In genomic region chr6:44266347-44266746, GRCh38 we compare ENCODE assay signal across 13 cellular contexts. TPM values are rescaled to one million over a fixed set of nuclear protein-coding genes. Genes with fewer than 3 reads are reported as not detected.
DNase-seq lines count a peak whose midpoint lies in the region; ATAC-seq, FAIRE-seq and TF ChIP-seq lines count a peak whose summit lies in the region.
"Had no signal": no experiment of that assay in that cellular context is flagged by ENCODE, and none has a peak within 500 bp of the region (broad histone marks: within the 10 kb centered on the region; RNA-seq: fewer than 3 reads in every experiment).

No MANE protein-coding gene starts in this region.

- H3K4me3 ChIP-seq in tibial nerve, result no peak overlapping the region

- H3K27ac Mint-ChIP-seq in mesothelial cell of epicardium, result peak overlapping the region; percentile 77

- H3K27me3 ChIP-seq in tibial nerve, result peaks cover 0 to 32% of the 10 kb centered on the region in 2 donors

- ATAC-seq in GM21390 (IDR thresholded peaks at IDR 0.05; ENCODE audit: unreplicated experiment), result peak; percentile 27
- ATAC-seq: esophagus mucosa, HCT116 had no signal

- no peaks in the 10 kb centered on the region for H3K36me3 Mint-ChIP-seq in mesothelial cell of epicardium

- H3K27ac ChIP-seq in tibial nerve, result no peak overlapping the region

- H3K27me3 Mint-ChIP-seq in mesothelial cell of epicardium (ENCODE audit: low read depth), result peaks cover 36% of the 10 kb centered on the region

- no peak for TF ChIP-seq CTCF in GM13977 (IDR thresholded peaks at IDR 0.05; ENCODE audit: extremely low read depth, insufficient read depth, missing control alignments)
- no peak for TF ChIP-seq CTCF in mesothelial cell of epicardium (IDR thresholded peaks at IDR 0.05; ENCODE audit: unreplicated experiment)
- no peak for TF ChIP-seq CTCF in tibial nerve (IDR thresholded peaks at IDR 0.05)

- H3K4me1 Mint-ChIP-seq in mesothelial cell of epicardium, result peaks cover 31% of the 10 kb centered on the region

- H3K36me3 ChIP-seq in tibial nerve, result no peaks in the 10 kb centered on the region

- no peaks in the 10 kb centered on the region for H3K9me3 ChIP-seq in tibial nerve

- no peak for TF ChIP-seq POLR2A in tibial nerve (IDR thresholded peaks at IDR 0.05)

- H3K4me1 ChIP-seq in tibial nerve, result peaks cover 2 to 55% (median 29%) of the 10 kb centered on the region in 4 donors

- FAIRE-seq in RCC 7860 (lab: Jason Lieb, UNC), result no peak
- FAIRE-seq: keratinocyte had no signal

- in situ Hi-C loops in GM13977 (cut with MboI; ENCODE audit: low pct_unique_long_range_greater_than_20kb, low sequenced_read_pairs, unreplicated experiment), result no loop called here

- DNase-seq in GM13977 (ENCODE audit: low spot score) (peak; percentile 84), MV-4-11 (lab: John Stamatoyannopoulos, UW) (peak; percentile 23), mesothelial cell of epicardium (ENCODE audit: low spot score in 2 of 2, unreplicated experiment in 2 of 2) (no peak), RCC 7860 (ENCODE audit: low spot score) (no peak), NCI-H2107 (lab: John Stamatoyannopoulos, UW) (no peak), tibial nerve (ENCODE audit: low spot score in 2 of 2) (no peak)
- DNase-seq in stimulated activated CD4-positive, alpha-beta T cell treated with anti-CD3 and anti-CD28 coated beads, Interleukin-2, amount 100 ng/mL, for 24 hours, result no peak
- DNase-seq: NCI-H748 treated with DMSO at 0.1 percent for 48 hours had no signal

- WGBS in tibial nerve, 2 donors, result 73 to 81% methylated on average over 3 of the region's 3 CpGs

- H3K4me3 Mint-ChIP-seq in mesothelial cell of epicardium, result peak overlapping the region; percentile 57

- H3K9me3 Mint-ChIP-seq in mesothelial cell of epicardium, result no peaks in the 10 kb centered on the region

- TF ChIP-seq EP300 in tibial nerve (IDR thresholded peaks at IDR 0.05), result no peak

RNA-seq across cellular contexts. Expression of gene NFKBIE, which starts 1.0 kb away (rescaled TPM):
- 8.9 to 9.7 TPM (median 9.2 TPM) in 3 replicates for total RNA-seq in mesothelial cell of epicardium
- 10 to 100 TPM; 12.7 to 20.7 (median 16.0) TPM for total RNA-seq in tibial nerve

RNA-seq across cellular contexts. Expression of gene TMEM151B, which starts 3.9 kb away (rescaled TPM):
- total RNA-seq in mesothelial cell of epicardium, result 0.45 to 0.80 TPM (median 0.56 TPM) in 3 replicates
- under 1 TPM in 1 of 4 donors, not detected in 3; 0.42 TPM for total RNA-seq in tibial nerve
- total RNA-seq: esophagus mucosa; T-helper 2 cell treated with Interferon-gamma antibody and Interleukin-4, amounts not matched to agents 100 ng/mL and 5 ng/mL, for 36 hours had no signal

RNA-seq across cellular contexts. Expression of gene SLC35B2, which starts 9.0 kb away (rescaled TPM):
- 33.4 to 38.2 TPM (median 37.1 TPM) in 3 replicates for total RNA-seq in mesothelial cell of epicardium
- 10 to 100 TPM; 28.0 to 34.1 (median 33.1) TPM for total RNA-seq in tibial nerve

RNA-seq across cellular contexts. Expression of gene HSP90AB1, which starts 19.4 kb away (rescaled TPM):
- total RNA-seq in mesothelial cell of epicardium (992 to 1,038 TPM (median 1,015 TPM) in 3 replicates), tibial nerve (100 to 1,000 TPM; 485 to 580 (median 543) TPM)

RNA-seq across cellular contexts. Expression of gene SLC29A1, which starts 43.0 kb away (rescaled TPM):
- 13.2 to 13.9 TPM (median 13.9 TPM) in 3 replicates for total RNA-seq in mesothelial cell of epicardium
- total RNA-seq in tibial nerve, result 10 to 100 TPM; 51.4 to 83.1 (median 63.8) TPM

Comparison
In these comparisons a context has a peak if more than half of its experiments do, and no peak if none do; other contexts are left out.
1. DNase-seq: peak in GM13977 (single experiment) and MV-4-11 (single experiment); none in mesothelial cell of epicardium (0 of 2), RCC 7860 (single experiment), stimulated activated CD4-positive, alpha-beta T cell treated with anti-CD3 and anti-CD28 coated beads, Interleukin-2, amount 100 ng/mL, for 24 hours (0 of 2), NCI-H2107 (single experiment) and tibial nerve (0 of 2).